In the genomic region with DNA sequence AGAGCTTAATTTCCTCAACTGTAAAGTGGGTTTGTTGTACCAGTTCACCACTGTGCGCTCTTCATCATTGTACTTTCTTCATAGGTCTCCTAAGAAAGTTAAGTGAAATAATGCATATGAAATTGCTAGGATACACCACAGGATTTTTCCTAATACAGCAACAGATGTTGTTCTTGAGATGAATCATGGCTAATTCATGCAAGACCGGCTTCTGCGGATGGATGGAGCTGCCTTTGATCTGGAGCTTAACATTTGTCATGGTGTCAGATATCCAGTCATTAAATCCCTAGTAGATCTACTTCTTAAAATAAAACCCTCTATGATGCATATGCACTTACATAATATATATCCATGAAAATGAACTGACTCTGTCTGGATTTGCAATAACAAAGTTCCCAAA, we compare ENCODE assay signal across 1 cellular context.
TF ChIP-seq lines count a peak whose summit lies in the region.

No MANE protein-coding gene starts in this region.

TF ChIP-seq in HCT116, 20 proteins besides CTCF, POLR2A, EP300 and RAD21 (continued from another document):
- TF ChIP-seq, protein P1, sequence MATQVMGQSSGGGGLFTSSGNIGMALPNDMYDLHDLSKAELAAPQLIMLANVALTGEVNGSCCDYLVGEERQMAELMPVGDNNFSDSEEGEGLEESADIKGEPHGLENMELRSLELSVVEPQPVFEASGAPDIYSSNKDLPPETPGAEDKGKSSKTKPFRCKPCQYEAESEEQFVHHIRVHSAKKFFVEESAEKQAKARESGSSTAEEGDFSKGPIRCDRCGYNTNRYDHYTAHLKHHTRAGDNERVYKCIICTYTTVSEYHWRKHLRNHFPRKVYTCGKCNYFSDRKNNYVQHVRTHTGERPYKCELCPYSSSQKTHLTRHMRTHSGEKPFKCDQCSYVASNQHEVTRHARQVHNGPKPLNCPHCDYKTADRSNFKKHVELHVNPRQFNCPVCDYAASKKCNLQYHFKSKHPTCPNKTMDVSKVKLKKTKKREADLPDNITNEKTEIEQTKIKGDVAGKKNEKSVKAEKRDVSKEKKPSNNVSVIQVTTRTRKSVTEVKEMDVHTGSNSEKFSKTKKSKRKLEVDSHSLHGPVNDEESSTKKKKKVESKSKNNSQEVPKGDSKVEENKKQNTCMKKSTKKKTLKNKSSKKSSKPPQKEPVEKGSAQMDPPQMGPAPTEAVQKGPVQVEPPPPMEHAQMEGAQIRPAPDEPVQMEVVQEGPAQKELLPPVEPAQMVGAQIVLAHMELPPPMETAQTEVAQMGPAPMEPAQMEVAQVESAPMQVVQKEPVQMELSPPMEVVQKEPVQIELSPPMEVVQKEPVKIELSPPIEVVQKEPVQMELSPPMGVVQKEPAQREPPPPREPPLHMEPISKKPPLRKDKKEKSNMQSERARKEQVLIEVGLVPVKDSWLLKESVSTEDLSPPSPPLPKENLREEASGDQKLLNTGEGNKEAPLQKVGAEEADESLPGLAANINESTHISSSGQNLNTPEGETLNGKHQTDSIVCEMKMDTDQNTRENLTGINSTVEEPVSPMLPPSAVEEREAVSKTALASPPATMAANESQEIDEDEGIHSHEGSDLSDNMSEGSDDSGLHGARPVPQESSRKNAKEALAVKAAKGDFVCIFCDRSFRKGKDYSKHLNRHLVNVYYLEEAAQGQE (IDR thresholded peaks at IDR 0.05; ENCODE audit: low read depth), result no peak
- TF ChIP-seq CEBPB (IDR thresholded peaks at IDR 0.05; ENCODE audit: low read depth) (peak; percentile 62), YY1 (IDR thresholded peaks at IDR 0.05; ENCODE audit: extremely low read depth, insufficient replicate concordance, low read depth, low read length) (no peak), ELF1 (IDR thresholded peaks at IDR 0.05; ENCODE audit: borderline replicate concordance, low read depth) (no peak)
TF ChIP-seq in HCT116: peak in this region for 10.
